In genomic region chr17:56976941-56977570, GRCh38 we compare ENCODE assay signal across 8 cellular contexts. TPM values are rescaled to one million over a fixed set of nuclear protein-coding genes. Genes with fewer than 3 reads are reported as not detected.
A peak's percentile ranks its signal among the peaks of the same experiment; 100 is the strongest.
DNase-seq lines count a peak whose midpoint lies in the region; ATAC-seq, FAIRE-seq and TF ChIP-seq lines count a peak whose summit lies in the region.

No MANE protein-coding gene starts in this region.

- SMC1A ChIA-PET in GM12878 (lab: Charles Lee; ENCODE audit: uncharacterized antibody, unreplicated experiment), result interaction anchor here (1.7 to 3.5 kb wide), 4 partner anchors 9 to 29 kb away, joined by 5 to 41 read pairs (median 6); no protein-coding TSS in a partner anchor

- ATAC-seq in GM12878 (no peak), left lung (no peak), GM19328 (IDR thresholded peaks at IDR 0.05; ENCODE audit: unreplicated experiment) (no peak), GM21737 (IDR thresholded peaks at IDR 0.05; ENCODE audit: unreplicated experiment) (no peak)

- POLR2A ChIA-PET in GM12878 (lab: Charles Lee), result interaction anchor here (0.5 kb wide), 1 partner anchor 1896 kb away, joined by 3 read pairs; no protein-coding TSS in a partner anchor

- H3K4me1 ChIP-seq in GM12878 (ENCODE audit: control insufficient read depth, insufficient read depth, low read length) (no peaks in the 10 kb centered on the region; the same call in 1 of the 2 replicates), left lung (peaks cover 0 to 32% of the 10 kb centered on the region in 2 donors), tibial nerve (peaks cover 0 to 20% (median 9%) of the 10 kb centered on the region in 4 donors)

- CTCF ChIA-PET in GM12878 (lab: Yijun Ruan, JAX), result interaction anchor here (1.2 to 2.1 kb wide), 6 partner anchors 9 to 157 kb away, joined by 4 to 9 read pairs (median 5); partner anchors contain the start of gene COIL

- TF ChIP-seq CTCF in GM12878 (IDR thresholded peaks at IDR 0.05 in 2 of 3, conservative IDR thresholded peaks at IDR 0.05 in 1 of 3; ENCODE audit: control insufficient read depth in 2 of 3, extremely low read depth in 1 of 3, insufficient read depth in 1 of 3, low read depth in 3 of 3, low read length in 3 of 3), result no peak
- no peak for TF ChIP-seq CTCF in left lung (IDR thresholded peaks at IDR 0.05)
- no peak for TF ChIP-seq CTCF in tibial nerve (IDR thresholded peaks at IDR 0.05)

- TF ChIP-seq RAD21 in GM12878 (IDR thresholded peaks at IDR 0.05; ENCODE audit: insufficient read depth, low read depth, low read length), result no peak

- peak overlapping the region; percentile 61 for H3K4me3 Mint-ChIP-seq in activated T-cell treated with anti-CD3 and anti-CD28 coated beads, Interleukin-2, amount 50 U/mL, for 24 hours

- H3K9me3 Mint-ChIP-seq in activated T-cell treated with anti-CD3 and anti-CD28 coated beads, Interleukin-2, amount 50 U/mL, for 24 hours, result no peaks in the 10 kb centered on the region

- 39% methylated on average over 10 of the region's 10 CpGs for WGBS in GM12878 (ENCODE audit: insufficient coverage, insufficient replicate concordance, low lambda C conversion rate, missing lambda C conversion rate)
- 36 to 52% methylated on average over 10 of the region's 10 CpGs for WGBS in tibial nerve, 2 donors

- H3K4me3 ChIP-seq in GM12878, result no peak overlapping the region
- peak overlapping the region; percentile 61 to 62 for H3K4me3 ChIP-seq in left lung
- peak overlapping the region; percentile 43 to 65 (median 56) for H3K4me3 ChIP-seq in tibial nerve

- RAD21 ChIA-PET in GM12878 (lab: Charles Lee; ENCODE audit: unreplicated experiment), result interaction anchor here (1.7 to 1.8 kb wide), 2 partner anchors 27 to 103 kb away, joined by 5 to 7 read pairs; no protein-coding TSS in a partner anchor

- H3K36me3 Mint-ChIP-seq in activated T-cell treated with anti-CD3 and anti-CD28 coated beads, Interleukin-2, amount 50 U/mL, for 24 hours (ENCODE audit: low read depth), result peaks cover 5% of the 10 kb centered on the region

- intact Hi-C loops in GM12878 (cut with micrococcal nuclease; ENCODE audit: unreplicated experiment), result loop anchor here (5.0 kb wide), 1 partner anchor 110 kb away; the partner anchor contains the start of gene AKAP1
- intact Hi-C loops in left lung (cut with DNase I), result no loop called here

- H3K27ac Mint-ChIP-seq in activated T-cell treated with anti-CD3 and anti-CD28 coated beads, Interleukin-2, amount 50 U/mL, for 24 hours, result no peak overlapping the region

- H3K79me2 ChIP-seq in GM12878 (ENCODE audit: control insufficient read depth, insufficient read depth, low read length), result peaks cover 14% of the 10 kb centered on the region

- no TSS peak for BruUV-seq in GM12878 (replicated peaks; lab: Mats Ljungman, UMichigan)

- 0 out of 2 replicates have a peak overlapping the region, but pooled peaks have one; percentile 16 for H3K9ac ChIP-seq in GM12878 (ENCODE audit: control insufficient read depth, insufficient read depth, low read length)

- DNase-seq in activated T-cell treated with anti-CD3 and anti-CD28 coated beads, Interleukin-2, amount 50 U/mL, for 24 hours, result no peak
- DNase-seq in activated T-cell treated with anti-CD3 and anti-CD28 coated beads for 4 hours (no peak), GM12878 (ENCODE audit: low read depth, low spot score) (no peak), left lung (no peak), tibial nerve (ENCODE audit: low spot score in 2 of 2) (no peak), HUDEP-2 (lab: John Stamatoyannopoulos, UW; ENCODE audit: unreplicated experiment in 76 of 76) (no peak)

- peaks cover 0 to 4% of the 10 kb centered on the region in 2 experiments; a peak in 1 of 4 replicates for H3K36me3 ChIP-seq in GM12878 (ENCODE audit: control insufficient read depth in 2 of 2, insufficient read depth in 2 of 2, low read length in 1 of 2)
- H3K36me3 ChIP-seq in left lung, result peaks cover 0 to 10% of the 10 kb centered on the region in 2 donors
- peaks cover 0 to 13% (median 0%) of the 10 kb centered on the region in 3 donors for H3K36me3 ChIP-seq in tibial nerve

- H4K20me1 ChIP-seq in GM12878 (ENCODE audit: control insufficient read depth, insufficient read depth), result no peaks in the 10 kb centered on the region

- TF ChIP-seq POLR2A in GM12878 (IDR thresholded peaks at IDR 0.05; ENCODE audit: low read depth, low read length) (no peak), tibial nerve (IDR thresholded peaks at IDR 0.05) (no peak)

- no peak overlapping the region; the same call in 1 of the 2 replicates for H2AFZ ChIP-seq in GM12878 (ENCODE audit: control insufficient read depth, low read depth, low read length)

- no peak for FAIRE-seq in GM12878 (lab: Jason Lieb, UNC)

- no peaks in the 10 kb centered on the region for H3K27me3 ChIP-seq in GM12878 (replicated peaks in 1 of 2; ENCODE audit: control insufficient read depth in 2 of 2, insufficient read depth in 2 of 2, low read length in 1 of 2)
- no peaks in the 10 kb centered on the region for H3K27me3 ChIP-seq in left lung
- H3K27me3 ChIP-seq in tibial nerve, result no peaks in the 10 kb centered on the region

- H3K9me3 ChIP-seq in GM12878 (replicated peaks; ENCODE audit: control insufficient read depth, insufficient read depth, low read length) (no peaks in the 10 kb centered on the region), left lung (no peaks in the 10 kb centered on the region), tibial nerve (no peaks in the 10 kb centered on the region)

- TF ChIP-seq EP300 in GM12878 (IDR thresholded peaks at IDR 0.05; ENCODE audit: borderline replicate concordance in 1 of 2, control insufficient read depth in 1 of 2, low read depth in 2 of 2, low read length in 2 of 2), result no peak
- no peak for TF ChIP-seq EP300 in tibial nerve (IDR thresholded peaks at IDR 0.05)

- no peak overlapping the region for H3K27ac ChIP-seq in GM12878 (ENCODE audit: control insufficient read depth, insufficient read depth)
- no peak overlapping the region for H3K27ac ChIP-seq in left lung
- peak overlapping the region in 1 of 4 donors; percentile 78 for H3K27ac ChIP-seq in tibial nerve

- in situ Hi-C loops in GM12878 (cut with MboI), result no loop called here

- peaks cover 17% of the 10 kb centered on the region for H3K4me1 Mint-ChIP-seq in activated T-cell treated with anti-CD3 and anti-CD28 coated beads, Interleukin-2, amount 50 U/mL, for 24 hours (ENCODE audit: low read depth)

- peaks cover 6% of the 10 kb centered on the region for H3K27me3 Mint-ChIP-seq in activated T-cell treated with anti-CD3 and anti-CD28 coated beads, Interleukin-2, amount 50 U/mL, for 24 hours

- H3K4me2 ChIP-seq in GM12878 (ENCODE audit: control insufficient read depth, insufficient read depth), result no peak overlapping the region; the same call in 1 of the 2 replicates

TF ChIP-seq in GM12878, 131 proteins besides CTCF, POLR2A, EP300 and RAD21 (continues in another document):
- TF ChIP-seq SMC3 (IDR thresholded peaks at IDR 0.05; ENCODE audit: borderline replicate concordance, low read length), result no peak
- TF ChIP-seq WRNIP1 (IDR thresholded peaks at IDR 0.05; ENCODE audit: borderline replicate concordance, low read depth, low read length), result no peak
- no peak for TF ChIP-seq RELA (IDR thresholded peaks at IDR 0.05; ENCODE audit: borderline replicate concordance, partially characterized antibody)

RNA-seq across cellular contexts. Expression of gene SCPEP1, which starts 0.9 kb away (rescaled TPM):
- 46.4 and 46.9 TPM in 2 replicates for total RNA-seq in GM12878 (2013; cell fraction: nucleolus; rRNA removed)
- total RNA-seq in GM12878 (2014; rRNA removed), result 37.7 and 39.5 TPM in 2 replicates
- 34.1 and 38.3 TPM in 2 replicates for total RNA-seq in GM12878 (2014; rRNA removed; fragmentation: Illumina TruSeq; extraction: Trizol)
- total RNA-seq in GM12878 (2021), result 37.4 and 39.6 TPM in 2 replicates
- 49.6 TPM for polyA plus RNA-seq in GM12878 (2011; ENCODE audit: low read depth)
- polyA plus RNA-seq in GM12878 (2011; rRNA removed), result 34.1 and 42.5 TPM in 2 replicates
- polyA plus RNA-seq in GM12878 (2011; cell fraction: cytosol; rRNA removed), result 25.7 and 28.6 TPM in 2 replicates
- 74.2 and 75.4 TPM in 2 replicates for polyA plus RNA-seq in GM12878 (2011; cell fraction: nucleus; rRNA removed)
- polyA plus RNA-seq in GM12878 (2012), result 43.5 and 44.6 TPM in 2 replicates
- polyA plus RNA-seq in GM12878 (2014; fragmentation: Illumina TruSeq; extraction: Trizol), result 36.9 and 45.2 TPM in 2 replicates
- 10 to 100 TPM; 57.7 to 80.2 TPM for polyA plus RNA-seq in GM12878 (2014; fragmentation: Nextera tagmentation; extraction: Ambion mirVana)
- 29.2 and 31.2 TPM in 2 replicates for polyA plus RNA-seq in GM12878 (2014; rRNA removed)
- 10 to 100 TPM; 41.8 to 50.8 TPM for polyA plus RNA-seq in GM12878 (2016; fragmentation: Nextera tagmentation; extraction: Ambion mirVana)
- 9.0 and 9.7 TPM in 2 replicates for polyA minus RNA-seq in GM12878 (2011; rRNA and poly(A)+ RNA removed)
- 7.9 and 12.0 TPM in 2 replicates for polyA minus RNA-seq in GM12878 (2011; cell fraction: cytosol; rRNA and poly(A)+ RNA removed)
- polyA minus RNA-seq in GM12878 (2011; cell fraction: nucleus; rRNA and poly(A)+ RNA removed), result 13.8 TPM in 2 replicates
- total RNA-seq in left lung, result 100 to 1,000 TPM; 117 to 120 TPM
- total RNA-seq in tibial nerve, result 10 to 100 TPM; 50.5 to 70.6 (median 57.2) TPM

RNA-seq across cellular contexts. Expression of gene COIL, which starts 16.2 kb away (rescaled TPM):
- total RNA-seq in GM12878 (2013; cell fraction: nucleolus; rRNA removed), result 13.1 and 13.6 TPM in 2 replicates
- total RNA-seq in GM12878 (2014; rRNA removed) (13.7 and 15.3 TPM in 2 replicates), GM12878 (2014; rRNA removed; fragmentation: Illumina TruSeq; extraction: Trizol) (23.4 and 24.3 TPM in 2 replicates), GM12878 (2021) (17.9 and 18.4 TPM in 2 replicates), left lung (10 to 100 TPM; 10.9 to 12.3 TPM), tibial nerve (10 to 100 TPM in 1 of 4 donors, 1 to 10 TPM in 3; 9.2 to 13.1 (median 9.7) TPM)
- polyA plus RNA-seq in GM12878 (2011; ENCODE audit: low read depth), result 9.1 TPM
- polyA plus RNA-seq in GM12878 (2011; rRNA removed) (15.1 and 21.2 TPM in 2 replicates), GM12878 (2014; fragmentation: Illumina TruSeq; extraction: Trizol) (22.8 and 28.2 TPM in 2 replicates), GM12878 (2014; fragmentation: Nextera tagmentation; extraction: Ambion mirVana) (10 to 100 TPM; 14.2 to 16.8 TPM), GM12878 (2014; rRNA removed) (12.6 and 15.1 TPM in 2 replicates), GM12878 (2016; fragmentation: Nextera tagmentation; extraction: Ambion mirVana) (10 to 100 TPM; 18.0 to 19.0 TPM)
- polyA plus RNA-seq in GM12878 (2011; cell fraction: cytosol; rRNA removed), result 5.2 and 5.4 TPM in 2 replicates
- 5.8 and 8.0 TPM in 2 replicates for polyA plus RNA-seq in GM12878 (2011; cell fraction: nucleus; rRNA removed)
- polyA plus RNA-seq in GM12878 (2012), result 12.4 and 13.2 TPM in 2 replicates
- polyA minus RNA-seq in GM12878 (2011; rRNA and poly(A)+ RNA removed), result 6.3 and 8.3 TPM in 2 replicates
- polyA minus RNA-seq in GM12878 (2011; cell fraction: cytosol; rRNA and poly(A)+ RNA removed), result 3.2 and 3.5 TPM in 2 replicates
- 2.2 and 2.5 TPM in 2 replicates for polyA minus RNA-seq in GM12878 (2011; cell fraction: nucleus; rRNA and poly(A)+ RNA removed)
